In the genomic region with DNA sequence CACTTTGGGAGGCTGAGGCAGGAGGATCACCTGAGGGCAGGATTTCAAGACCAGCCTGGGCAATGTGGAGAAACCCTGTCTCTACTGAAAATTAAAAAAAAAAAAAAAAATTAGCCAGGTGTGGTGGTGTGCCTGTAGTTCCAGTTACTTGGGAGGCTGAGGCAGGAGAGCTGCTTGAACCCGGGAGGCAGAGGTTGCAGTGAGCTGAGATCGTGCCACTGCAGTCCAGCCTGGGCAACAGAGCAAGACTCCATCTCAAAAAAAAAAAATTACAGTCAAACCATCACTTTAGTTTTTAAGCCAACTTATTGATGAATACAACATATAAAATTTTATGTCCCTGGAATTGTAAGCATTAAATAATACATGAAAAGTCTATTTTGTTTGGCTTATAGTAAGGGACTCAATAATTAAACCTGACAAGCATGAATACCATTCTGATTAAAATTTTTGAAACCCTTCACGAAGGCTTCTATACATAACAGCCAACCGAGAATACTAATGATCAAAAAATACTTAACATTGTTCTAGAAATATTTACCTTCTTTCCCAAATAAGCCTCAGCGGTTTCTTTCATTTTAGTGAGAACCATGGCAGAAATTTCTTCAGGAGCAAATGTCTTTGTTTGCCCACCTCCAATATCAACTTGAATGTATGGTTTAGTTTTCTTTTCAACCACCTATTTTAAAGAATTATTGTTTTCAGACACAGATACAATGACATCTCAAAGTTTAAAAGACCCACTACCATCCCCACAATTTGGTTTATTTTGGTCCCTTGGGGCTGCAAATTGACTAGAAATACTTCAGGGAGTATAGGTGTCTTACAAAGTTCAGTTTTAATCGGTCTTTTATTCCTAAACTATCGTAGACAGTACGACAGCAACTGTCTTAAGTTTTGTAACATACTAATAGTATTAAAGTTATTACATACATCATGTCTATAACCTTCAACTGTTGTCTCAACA, we compare ENCODE assay signal across 2 cellular contexts.
TF ChIP-seq lines count a peak whose summit lies in the region.

No MANE protein-coding gene starts in this region.

TF ChIP-seq in SK-N-SH, 30 proteins besides CTCF, POLR2A, EP300 and RAD21 (continued from another document):
- no peak for TF ChIP-seq USF1 (IDR thresholded peaks at IDR 0.05; ENCODE audit: borderline replicate concordance, low read depth)
- TF ChIP-seq ELF1 (IDR thresholded peaks at IDR 0.05), result no peak
- TF ChIP-seq JUND (IDR thresholded peaks at IDR 0.05), result no peak
- no peak for TF ChIP-seq RFX5 (IDR thresholded peaks at IDR 0.05; ENCODE audit: low read length)
- no peak for TF ChIP-seq SIN3A (IDR thresholded peaks at IDR 0.05; ENCODE audit: borderline replicate concordance, low read depth, low read length)
TF ChIP-seq in SK-N-SH: peak in this region for 0.

TF ChIP-seq in SK-N-SH treated with all-trans-retinoic acid at 6 μM for 48 hours, 23 proteins besides CTCF, POLR2A, EP300 and RAD21 (continued from another document):
- TF ChIP-seq RARB (CRISPR knock-in tag; IDR thresholded peaks at IDR 0.05), result no peak
- TF ChIP-seq OSR1 (CRISPR knock-in tag; IDR thresholded peaks at IDR 0.05), result no peak
- TF ChIP-seq, protein P1, sequence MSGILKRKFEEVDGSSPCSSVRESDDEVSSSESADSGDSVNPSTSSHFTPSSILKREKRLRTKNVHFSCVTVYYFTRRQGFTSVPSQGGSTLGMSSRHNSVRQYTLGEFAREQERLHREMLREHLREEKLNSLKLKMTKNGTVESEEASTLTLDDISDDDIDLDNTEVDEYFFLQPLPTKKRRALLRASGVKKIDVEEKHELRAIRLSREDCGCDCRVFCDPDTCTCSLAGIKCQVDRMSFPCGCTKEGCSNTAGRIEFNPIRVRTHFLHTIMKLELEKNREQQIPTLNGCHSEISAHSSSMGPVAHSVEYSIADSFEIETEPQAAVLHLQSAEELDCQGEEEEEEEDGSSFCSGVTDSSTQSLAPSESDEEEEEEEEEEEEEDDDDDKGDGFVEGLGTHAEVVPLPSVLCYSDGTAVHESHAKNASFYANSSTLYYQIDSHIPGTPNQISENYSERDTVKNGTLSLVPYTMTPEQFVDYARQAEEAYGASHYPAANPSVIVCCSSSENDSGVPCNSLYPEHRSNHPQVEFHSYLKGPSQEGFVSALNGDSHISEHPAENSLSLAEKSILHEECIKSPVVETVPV (CRISPR knock-in tag; IDR thresholded peaks at IDR 0.05), result no peak
- no peak for TF ChIP-seq ESRRG (CRISPR knock-in tag; IDR thresholded peaks at IDR 0.05)
- no peak for TF ChIP-seq TOX (CRISPR knock-in tag; IDR thresholded peaks at IDR 0.05; ENCODE audit: borderline replicate concordance)
- TF ChIP-seq, protein P2, sequence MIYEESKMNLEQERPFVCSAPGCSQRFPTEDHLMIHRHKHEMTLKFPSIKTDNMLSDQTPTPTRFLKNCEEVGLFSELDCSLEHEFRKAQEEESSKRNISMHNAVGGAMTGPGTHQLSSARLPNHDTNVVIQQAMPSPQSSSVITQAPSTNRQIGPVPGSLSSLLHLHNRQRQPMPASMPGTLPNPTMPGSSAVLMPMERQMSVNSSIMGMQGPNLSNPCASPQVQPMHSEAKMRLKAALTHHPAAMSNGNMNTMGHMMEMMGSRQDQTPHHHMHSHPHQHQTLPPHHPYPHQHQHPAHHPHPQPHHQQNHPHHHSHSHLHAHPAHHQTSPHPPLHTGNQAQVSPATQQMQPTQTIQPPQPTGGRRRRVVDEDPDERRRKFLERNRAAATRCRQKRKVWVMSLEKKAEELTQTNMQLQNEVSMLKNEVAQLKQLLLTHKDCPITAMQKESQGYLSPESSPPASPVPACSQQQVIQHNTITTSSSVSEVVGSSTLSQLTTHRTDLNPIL (CRISPR knock-in tag; IDR thresholded peaks at IDR 0.05; ENCODE audit: low read depth), result no peak
- no peak for TF ChIP-seq POU6F1 (CRISPR knock-in tag; IDR thresholded peaks at IDR 0.05; ENCODE audit: borderline replicate concordance, low read depth)
- no peak for TF ChIP-seq BACH2 (CRISPR knock-in tag; IDR thresholded peaks at IDR 0.05; ENCODE audit: borderline replicate concordance)
- no peak for TF ChIP-seq ZNF8 (CRISPR knock-in tag; IDR thresholded peaks at IDR 0.05)
- no peak for TF ChIP-seq ZNF70 (CRISPR knock-in tag; IDR thresholded peaks at IDR 0.05)
- TF ChIP-seq ZFP30 (CRISPR knock-in tag; IDR thresholded peaks at IDR 0.05), result no peak
